ENCODE assay signal across 14 cellular contexts in genomic region chr3:183224581-183224980, GRCh38. TPM values are rescaled to one million over a fixed set of nuclear protein-coding genes. Genes with fewer than 3 reads are reported as not detected.
DNase-seq lines count a peak whose midpoint lies in the region; ATAC-seq and TF ChIP-seq lines count a peak whose summit lies in the region.
"Had no signal": no experiment of that assay in that cellular context is flagged by ENCODE, and none has a peak within 500 bp of the region (broad histone marks: within the 10 kb centered on the region; RNA-seq: fewer than 3 reads in every experiment).

No MANE protein-coding gene starts in this region.

- H3K27ac Mint-ChIP-seq in dendritic cell treated with granulocyte-macrophage colony-stimulating factor and Interleukin-4, amounts not matched to agents 40 ng/mL and 50 ng/mL, for 4 days, result peak overlapping the region; percentile 58
- H3K27ac Mint-ChIP-seq: IgD-negative memory B cell had no signal

- H3K4me1 ChIP-seq in colonic mucosa, result no peaks in the 10 kb centered on the region
- H3K4me1 ChIP-seq: tibial nerve had no signal

- peaks cover 8% of the 10 kb centered on the region for H3K27me3 Mint-ChIP-seq in dendritic cell treated with granulocyte-macrophage colony-stimulating factor and Interleukin-4, amounts not matched to agents 40 ng/mL and 50 ng/mL, for 4 days

- H3K9me3 ChIP-seq in colonic mucosa, result no peaks in the 10 kb centered on the region
- H3K9me3 ChIP-seq: Caco-2, tibial nerve had no signal

- peak; percentile 9 for DNase-seq in activated CD4-positive, alpha-beta T cell treated with anti-CD3 and anti-CD28 coated beads for 1 hour
- DNase-seq in activated CD4-positive, alpha-beta T cell treated with anti-CD3 and anti-CD28 coated beads, Interleukin-2, amount 50 U/mL, for 1 hour, result no peak
- DNase-seq in activated T-cell treated with anti-CD3 and anti-CD28 coated beads for 4 hours (peak; percentile 13), colonic mucosa (no peak), NCI-H2081 treated with DMSO at 0.1 percent for 48 hours (lab: John Stamatoyannopoulos, UW) (no peak), G401 (ENCODE audit: low spot score) (no peak)
- DNase-seq in stimulated activated naive CD8-positive, alpha-beta T cell treated with anti-CD3 and anti-CD28 coated beads, Interleukin-15, Interleukin-2, amounts not matched to agents 100 U/mL and 50 U/mL, for 24 hours, result peak; percentile 44
- DNase-seq: Caco-2, NCI-H1436 treated with DMSO at 0.1 percent for 48 hours, NCI-H524 treated with DMSO at 0.1 percent for 48 hours, right cardiac atrium had no signal

- no peaks in the 10 kb centered on the region for H3K27me3 ChIP-seq in colonic mucosa
- H3K27me3 ChIP-seq: tibial nerve had no signal

- no peak overlapping the region for H3K27ac ChIP-seq in colonic mucosa
- H3K27ac ChIP-seq: tibial nerve had no signal

- H3K4me3 Mint-ChIP-seq in dendritic cell treated with granulocyte-macrophage colony-stimulating factor and Interleukin-4, amounts not matched to agents 40 ng/mL and 50 ng/mL, for 4 days, result no peak overlapping the region
- H3K4me3 Mint-ChIP-seq: IgD-negative memory B cell had no signal

- no peaks in the 10 kb centered on the region for H3K36me3 Mint-ChIP-seq in dendritic cell treated with granulocyte-macrophage colony-stimulating factor and Interleukin-4, amounts not matched to agents 40 ng/mL and 50 ng/mL, for 4 days (ENCODE audit: low read depth)
- H3K36me3 Mint-ChIP-seq: IgD-negative memory B cell had no signal

- H3K9me3 Mint-ChIP-seq in dendritic cell treated with granulocyte-macrophage colony-stimulating factor and Interleukin-4, amounts not matched to agents 40 ng/mL and 50 ng/mL, for 4 days, result peaks cover 7% of the 10 kb centered on the region
- H3K9me3 Mint-ChIP-seq: IgD-negative memory B cell had no signal

- intact Hi-C loops in dendritic cell treated with granulocyte-macrophage colony-stimulating factor and Interleukin-4, amounts not matched to agents 40 ng/mL and 50 ng/mL, for 4 days (cut with micrococcal nuclease), result no loop called here
- intact Hi-C loops in colonic mucosa (cut with DNase I), result no loop called here

- peaks cover 58% of the 10 kb centered on the region for H3K4me1 Mint-ChIP-seq in dendritic cell treated with granulocyte-macrophage colony-stimulating factor and Interleukin-4, amounts not matched to agents 40 ng/mL and 50 ng/mL, for 4 days (ENCODE audit: low read depth)

- H3K36me3 ChIP-seq in colonic mucosa, result no peaks in the 10 kb centered on the region
- H3K36me3 ChIP-seq: tibial nerve had no signal

- H3K4me3 ChIP-seq in colonic mucosa, result no peak overlapping the region
- H3K4me3 ChIP-seq: tibial nerve had no signal

- peak; percentile 72 for ATAC-seq in stimulated activated naive CD8-positive, alpha-beta T cell treated with anti-CD3 and anti-CD28 coated beads, Interleukin-15, Interleukin-2, amounts not matched to agents 100 U/mL and 50 U/mL, for 24 hours
- ATAC-seq: right cardiac atrium had no signal

- in situ Hi-C loops in G401 (cut with HindIII; ENCODE audit: low sequenced_read_pairs), result no loop called here

- TF ChIP-seq CTCF in colonic mucosa (IDR thresholded peaks at IDR 0.05), result no peak

- H3K9ac ChIP-seq in colonic mucosa (ENCODE audit: low read depth in 2 of 2, low read length in 2 of 2), result no peak overlapping the region

RNA-seq across cellular contexts. Expression of gene B3GNT5, which starts 28.5 kb away (rescaled TPM):
- total RNA-seq in colonic mucosa, result 100 to 1,000 TPM in 1 of 2 donors, 10 to 100 TPM in 1; 43.1 to 108 TPM
- total RNA-seq in G401 (2014; rRNA removed; shearing (Covaris generic)), result not detected in 2 replicates

Comparison
In these comparisons a context has a peak if more than half of its experiments do, and no peak if none do; other contexts are left out.
1. DNase-seq: peak in activated CD4-positive, alpha-beta T cell treated with anti-CD3 and anti-CD28 coated beads for 1 hour (single experiment), activated T-cell treated with anti-CD3 and anti-CD28 coated beads for 4 hours (single experiment) and stimulated activated naive CD8-positive, alpha-beta T cell treated with anti-CD3 and anti-CD28 coated beads, Interleukin-15, Interleukin-2, amounts not matched to agents 100 U/mL and 50 U/mL, for 24 hours (single experiment); none in activated CD4-positive, alpha-beta T cell treated with anti-CD3 and anti-CD28 coated beads, Interleukin-2, amount 50 U/mL, for 1 hour (single experiment), colonic mucosa (single experiment), NCI-H2081 treated with DMSO at 0.1 percent for 48 hours (single experiment) and G401 (single experiment).
2. RNA of gene B3GNT5, which starts 28.5 kb away (total RNA-seq): 43.1 to 108 TPM in colonic mucosa; not detected in G401; every median in the first group is over 10 times any median in the second.